Comparison of ENCODE assay signal across 1 cellular context in the genomic region with DNA sequence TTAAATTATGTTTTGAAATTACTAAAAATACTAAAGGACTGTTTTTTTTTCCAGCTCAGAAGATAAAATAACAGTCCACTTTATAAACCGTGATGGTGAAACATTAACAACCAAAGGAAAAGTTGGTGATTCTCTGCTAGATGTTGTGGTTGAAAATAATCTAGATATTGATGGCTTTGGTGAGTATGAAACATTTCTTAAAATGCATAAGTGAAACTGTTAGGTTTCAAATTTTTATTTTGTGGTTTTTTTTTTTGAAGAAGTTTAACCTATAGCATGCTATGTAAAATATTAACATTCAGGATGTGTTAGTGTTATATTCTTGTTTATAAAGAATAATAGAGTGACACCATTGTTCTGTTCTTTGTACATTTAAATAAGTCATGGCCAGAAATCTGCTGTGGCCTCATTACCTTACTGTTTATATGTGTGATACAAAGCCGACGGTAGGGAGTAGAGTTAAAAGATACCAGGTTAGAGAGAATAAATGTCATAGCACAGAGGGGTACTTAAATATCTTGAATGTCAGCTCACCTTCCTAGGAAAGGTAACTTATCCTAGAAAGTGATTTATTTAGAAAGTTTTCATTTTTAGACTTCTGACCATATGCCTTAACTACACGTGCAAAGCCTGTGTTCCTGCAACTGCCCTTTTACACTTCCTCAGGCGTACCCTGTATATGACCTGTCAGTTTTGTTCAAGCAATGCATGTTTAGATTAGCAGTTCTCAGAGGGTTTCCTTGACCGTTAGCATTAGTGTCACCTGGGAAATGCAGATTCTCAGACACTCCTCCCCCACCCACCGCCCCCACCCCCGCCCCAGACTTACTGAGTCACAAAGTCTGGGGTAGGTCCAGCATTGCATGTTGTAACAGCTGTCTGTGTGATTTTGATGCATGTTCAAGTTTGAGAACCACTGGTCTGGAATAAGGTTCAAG.
TF ChIP-seq lines count a peak whose summit lies in the region.

No MANE protein-coding gene starts in this region.

TF ChIP-seq in K562, 482 proteins besides CTCF, POLR2A, EP300 and RAD21 (continued from another document and continues in another):
- TF ChIP-seq, protein P1, sequence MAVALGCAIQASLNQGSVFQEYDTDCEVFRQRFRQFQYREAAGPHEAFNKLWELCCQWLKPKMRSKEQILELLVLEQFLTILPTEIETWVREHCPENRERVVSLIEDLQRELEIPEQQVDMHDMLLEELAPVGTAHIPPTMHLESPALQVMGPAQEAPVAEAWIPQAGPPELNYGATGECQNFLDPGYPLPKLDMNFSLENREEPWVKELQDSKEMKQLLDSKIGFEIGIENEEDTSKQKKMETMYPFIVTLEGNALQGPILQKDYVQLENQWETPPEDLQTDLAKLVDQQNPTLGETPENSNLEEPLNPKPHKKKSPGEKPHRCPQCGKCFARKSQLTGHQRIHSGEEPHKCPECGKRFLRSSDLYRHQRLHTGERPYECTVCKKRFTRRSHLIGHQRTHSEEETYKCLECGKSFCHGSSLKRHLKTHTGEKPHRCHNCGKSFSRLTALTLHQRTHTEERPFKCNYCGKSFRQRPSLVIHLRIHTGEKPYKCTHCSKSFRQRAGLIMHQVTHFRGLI (CRISPR knock-in tag; IDR thresholded peaks at IDR 0.05) = no peak
- TF ChIP-seq, protein P2, sequence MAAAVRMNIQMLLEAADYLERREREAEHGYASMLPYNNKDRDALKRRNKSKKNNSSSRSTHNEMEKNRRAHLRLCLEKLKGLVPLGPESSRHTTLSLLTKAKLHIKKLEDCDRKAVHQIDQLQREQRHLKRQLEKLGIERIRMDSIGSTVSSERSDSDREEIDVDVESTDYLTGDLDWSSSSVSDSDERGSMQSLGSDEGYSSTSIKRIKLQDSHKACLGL (CRISPR knock-in tag; IDR thresholded peaks at IDR 0.05; ENCODE audit: borderline replicate concordance, poor library complexity, severe bottlenecking) = no peak
- peak; percentile 30 for TF ChIP-seq TBP (optimal IDR thresholded peaks at IDR 0.05; ENCODE audit: low read depth, low read length)
- no peak for TF ChIP-seq KDM5B (IDR thresholded peaks at IDR 0.05; ENCODE audit: insufficient replicate concordance, low read depth, low read length)
- TF ChIP-seq, protein P3, sequence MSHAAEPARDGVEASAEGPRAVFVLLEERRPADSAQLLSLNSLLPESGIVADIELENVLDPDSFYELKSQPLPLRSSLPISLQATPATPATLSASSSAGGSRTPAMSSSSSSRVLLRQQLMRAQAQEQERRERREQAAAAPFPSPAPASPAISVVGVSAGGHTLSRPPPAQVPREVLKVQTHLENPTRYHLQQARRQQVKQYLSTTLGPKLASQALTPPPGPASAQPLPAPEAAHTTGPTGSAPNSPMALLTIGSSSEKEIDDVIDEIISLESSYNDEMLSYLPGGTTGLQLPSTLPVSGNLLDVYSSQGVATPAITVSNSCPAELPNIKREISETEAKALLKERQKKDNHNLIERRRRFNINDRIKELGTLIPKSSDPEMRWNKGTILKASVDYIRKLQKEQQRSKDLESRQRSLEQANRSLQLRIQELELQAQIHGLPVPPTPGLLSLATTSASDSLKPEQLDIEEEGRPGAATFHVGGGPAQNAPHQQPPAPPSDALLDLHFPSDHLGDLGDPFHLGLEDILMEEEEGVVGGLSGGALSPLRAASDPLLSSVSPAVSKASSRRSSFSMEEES (CRISPR knock-in tag; IDR thresholded peaks at IDR 0.05) = no peak
- TF ChIP-seq KLF6 (CRISPR knock-in tag; IDR thresholded peaks at IDR 0.05; ENCODE audit: borderline replicate concordance) = no peak
- no peak for TF ChIP-seq NFYB (IDR thresholded peaks at IDR 0.05; ENCODE audit: extremely low read depth, insufficient read length)
- TF ChIP-seq PYGO2 (tag; IDR thresholded peaks at IDR 0.05) = no peak
- TF ChIP-seq, protein P4, sequence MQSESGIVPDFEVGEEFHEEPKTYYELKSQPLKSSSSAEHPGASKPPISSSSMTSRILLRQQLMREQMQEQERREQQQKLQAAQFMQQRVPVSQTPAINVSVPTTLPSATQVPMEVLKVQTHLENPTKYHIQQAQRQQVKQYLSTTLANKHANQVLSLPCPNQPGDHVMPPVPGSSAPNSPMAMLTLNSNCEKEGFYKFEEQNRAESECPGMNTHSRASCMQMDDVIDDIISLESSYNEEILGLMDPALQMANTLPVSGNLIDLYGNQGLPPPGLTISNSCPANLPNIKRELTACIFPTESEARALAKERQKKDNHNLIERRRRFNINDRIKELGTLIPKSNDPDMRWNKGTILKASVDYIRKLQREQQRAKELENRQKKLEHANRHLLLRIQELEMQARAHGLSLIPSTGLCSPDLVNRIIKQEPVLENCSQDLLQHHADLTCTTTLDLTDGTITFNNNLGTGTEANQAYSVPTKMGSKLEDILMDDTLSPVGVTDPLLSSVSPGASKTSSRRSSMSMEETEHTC (IDR thresholded peaks at IDR 0.05) = no peak
- TF ChIP-seq WHSC1 (IDR thresholded peaks at IDR 0.05; ENCODE audit: low read length) = no peak
- no peak for TF ChIP-seq XRCC4 (IDR thresholded peaks at IDR 0.05; ENCODE audit: extremely low read depth, insufficient read depth, insufficient read length)
- TF ChIP-seq TGIF2 (CRISPR knock-in tag; IDR thresholded peaks at IDR 0.05) = no peak
- TF ChIP-seq PTTG1 (tag; IDR thresholded peaks at IDR 0.05; ENCODE audit: low read depth) = no peak
- no peak for TF ChIP-seq CHD4 (IDR thresholded peaks at IDR 0.05; ENCODE audit: insufficient read depth, insufficient replicate concordance, low read depth, low read length, poor library complexity, severe bottlenecking)
- no peak for TF ChIP-seq ZBTB7A (IDR thresholded peaks at IDR 0.05; ENCODE audit: borderline replicate concordance, control insufficient read depth, low read depth, low read length)
- no peak for TF ChIP-seq NFE2 (IDR thresholded peaks at IDR 0.05; ENCODE audit: low read depth)
- TF ChIP-seq ARID1B (IDR thresholded peaks at IDR 0.05) = no peak
- TF ChIP-seq ESRRB (CRISPR knock-in tag; IDR thresholded peaks at IDR 0.05; ENCODE audit: borderline replicate concordance) = no peak
- no peak for TF ChIP-seq ZFP36 (IDR thresholded peaks at IDR 0.05; ENCODE audit: low read depth, low read length, partially characterized antibody)
- TF ChIP-seq SRSF3 (IDR thresholded peaks at IDR 0.05; ENCODE audit: insufficient read depth, low read length) = no peak
- TF ChIP-seq, protein P5, sequence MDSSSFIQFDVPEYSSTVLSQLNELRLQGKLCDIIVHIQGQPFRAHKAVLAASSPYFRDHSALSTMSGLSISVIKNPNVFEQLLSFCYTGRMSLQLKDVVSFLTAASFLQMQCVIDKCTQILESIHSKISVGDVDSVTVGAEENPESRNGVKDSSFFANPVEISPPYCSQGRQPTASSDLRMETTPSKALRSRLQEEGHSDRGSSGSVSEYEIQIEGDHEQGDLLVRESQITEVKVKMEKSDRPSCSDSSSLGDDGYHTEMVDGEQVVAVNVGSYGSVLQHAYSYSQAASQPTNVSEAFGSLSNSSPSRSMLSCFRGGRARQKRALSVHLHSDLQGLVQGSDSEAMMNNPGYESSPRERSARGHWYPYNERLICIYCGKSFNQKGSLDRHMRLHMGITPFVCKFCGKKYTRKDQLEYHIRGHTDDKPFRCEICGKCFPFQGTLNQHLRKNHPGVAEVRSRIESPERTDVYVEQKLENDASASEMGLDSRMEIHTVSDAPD (CRISPR knock-in tag; IDR thresholded peaks at IDR 0.05) = no peak
- no peak for TF ChIP-seq MCM5 (IDR thresholded peaks at IDR 0.05; ENCODE audit: low read depth)
- peak; percentile 62 for TF ChIP-seq SPI1 (IDR thresholded peaks at IDR 0.05; ENCODE audit: borderline replicate concordance, low read depth, low read length)
- no peak for TF ChIP-seq ZNF584 (CRISPR knock-in tag; IDR thresholded peaks at IDR 0.05; ENCODE audit: low read depth)
- TF ChIP-seq PCBP2 (IDR thresholded peaks at IDR 0.05; ENCODE audit: low read depth, low read length, poor library complexity, severe bottlenecking) = no peak
- TF ChIP-seq, protein P6, sequence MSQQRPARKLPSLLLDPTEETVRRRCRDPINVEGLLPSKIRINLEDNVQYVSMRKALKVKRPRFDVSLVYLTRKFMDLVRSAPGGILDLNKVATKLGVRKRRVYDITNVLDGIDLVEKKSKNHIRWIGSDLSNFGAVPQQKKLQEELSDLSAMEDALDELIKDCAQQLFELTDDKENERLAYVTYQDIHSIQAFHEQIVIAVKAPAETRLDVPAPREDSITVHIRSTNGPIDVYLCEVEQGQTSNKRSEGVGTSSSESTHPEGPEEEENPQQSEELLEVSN (IDR thresholded peaks at IDR 0.05; ENCODE audit: borderline replicate concordance in 1 of 2, extremely low read depth in 1 of 2, insufficient read depth in 1 of 2, insufficient read length in 1 of 2, low read depth in 1 of 2, low read length in 1 of 2, poor library complexity in 1 of 2, severe bottlenecking in 1 of 2) = peak in 1 of 2 experiments; percentile 48
- peak; percentile 29; the same call in 1 of the 2 replicates for TF ChIP-seq EP400 (IDR thresholded peaks at IDR 0.05)
- TF ChIP-seq OTX1 (CRISPR knock-in tag; IDR thresholded peaks at IDR 0.05) = no peak
- no peak for TF ChIP-seq CC2D1A (IDR thresholded peaks at IDR 0.05)
- TF ChIP-seq, protein P7, sequence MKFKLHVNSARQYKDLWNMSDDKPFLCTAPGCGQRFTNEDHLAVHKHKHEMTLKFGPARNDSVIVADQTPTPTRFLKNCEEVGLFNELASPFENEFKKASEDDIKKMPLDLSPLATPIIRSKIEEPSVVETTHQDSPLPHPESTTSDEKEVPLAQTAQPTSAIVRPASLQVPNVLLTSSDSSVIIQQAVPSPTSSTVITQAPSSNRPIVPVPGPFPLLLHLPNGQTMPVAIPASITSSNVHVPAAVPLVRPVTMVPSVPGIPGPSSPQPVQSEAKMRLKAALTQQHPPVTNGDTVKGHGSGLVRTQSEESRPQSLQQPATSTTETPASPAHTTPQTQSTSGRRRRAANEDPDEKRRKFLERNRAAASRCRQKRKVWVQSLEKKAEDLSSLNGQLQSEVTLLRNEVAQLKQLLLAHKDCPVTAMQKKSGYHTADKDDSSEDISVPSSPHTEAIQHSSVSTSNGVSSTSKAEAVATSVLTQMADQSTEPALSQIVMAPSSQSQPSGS (CRISPR knock-in tag; IDR thresholded peaks at IDR 0.05) = no peak
- TF ChIP-seq ZNF764 (CRISPR knock-in tag; IDR thresholded peaks at IDR 0.05; ENCODE audit: low read depth) = no peak
- no peak for TF ChIP-seq ZNF717 (CRISPR knock-in tag; IDR thresholded peaks at IDR 0.05)
- TF ChIP-seq FUS (optimal IDR thresholded peaks at IDR 0.05; ENCODE audit: low read depth, low read length) = no peak
- TF ChIP-seq ZNF146 (CRISPR knock-in tag; IDR thresholded peaks at IDR 0.05; ENCODE audit: unreplicated experiment) = no peak
- no peak for TF ChIP-seq ILF3 (IDR thresholded peaks at IDR 0.05; ENCODE audit: borderline replicate concordance)
- no peak for TF ChIP-seq EWSR1 (IDR thresholded peaks at IDR 0.05; ENCODE audit: borderline replicate concordance, low read depth, partially characterized antibody)
- no peak for TF ChIP-seq ZNF780A (CRISPR knock-in tag; IDR thresholded peaks at IDR 0.05)
- no peak for TF ChIP-seq YBX1 (IDR thresholded peaks at IDR 0.05)
- peak in 1 of 2 experiments; percentile 51; a peak in 1 of 4 replicates for TF ChIP-seq HDAC1 (IDR thresholded peaks at IDR 0.05)
- no peak for TF ChIP-seq ASH1L (IDR thresholded peaks at IDR 0.05; ENCODE audit: borderline replicate concordance, low read depth, partially characterized antibody)
- TF ChIP-seq MTA3 (IDR thresholded peaks at IDR 0.05; ENCODE audit: borderline replicate concordance) = no peak
- no peak for TF ChIP-seq MCM2 (IDR thresholded peaks at IDR 0.05; ENCODE audit: low read depth)
- no peak for TF ChIP-seq SRSF9 (IDR thresholded peaks at IDR 0.05; ENCODE audit: borderline replicate concordance, low read depth, low read length)
- TF ChIP-seq, protein P8, sequence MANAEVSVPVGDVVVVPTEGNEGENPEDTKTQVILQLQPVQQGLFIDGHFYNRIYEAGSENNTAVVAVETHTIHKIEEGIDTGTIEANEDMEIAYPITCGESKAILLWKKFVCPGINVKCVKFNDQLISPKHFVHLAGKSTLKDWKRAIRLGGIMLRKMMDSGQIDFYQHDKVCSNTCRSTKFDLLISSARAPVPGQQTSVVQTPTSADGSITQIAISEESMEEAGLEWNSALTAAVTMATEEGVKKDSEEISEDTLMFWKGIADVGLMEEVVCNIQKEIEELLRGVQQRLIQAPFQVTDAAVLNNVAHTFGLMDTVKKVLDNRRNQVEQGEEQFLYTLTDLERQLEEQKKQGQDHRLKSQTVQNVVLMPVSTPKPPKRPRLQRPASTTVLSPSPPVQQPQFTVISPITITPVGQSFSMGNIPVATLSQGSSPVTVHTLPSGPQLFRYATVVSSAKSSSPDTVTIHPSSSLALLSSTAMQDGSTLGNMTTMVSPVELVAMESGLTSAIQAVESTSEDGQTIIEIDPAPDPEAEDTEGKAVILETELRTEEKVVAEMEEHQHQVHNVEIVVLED (CRISPR knock-in tag; IDR thresholded peaks at IDR 0.05) = no peak
- TF ChIP-seq MCM3 (IDR thresholded peaks at IDR 0.05) = no peak
- TF ChIP-seq, protein P9, sequence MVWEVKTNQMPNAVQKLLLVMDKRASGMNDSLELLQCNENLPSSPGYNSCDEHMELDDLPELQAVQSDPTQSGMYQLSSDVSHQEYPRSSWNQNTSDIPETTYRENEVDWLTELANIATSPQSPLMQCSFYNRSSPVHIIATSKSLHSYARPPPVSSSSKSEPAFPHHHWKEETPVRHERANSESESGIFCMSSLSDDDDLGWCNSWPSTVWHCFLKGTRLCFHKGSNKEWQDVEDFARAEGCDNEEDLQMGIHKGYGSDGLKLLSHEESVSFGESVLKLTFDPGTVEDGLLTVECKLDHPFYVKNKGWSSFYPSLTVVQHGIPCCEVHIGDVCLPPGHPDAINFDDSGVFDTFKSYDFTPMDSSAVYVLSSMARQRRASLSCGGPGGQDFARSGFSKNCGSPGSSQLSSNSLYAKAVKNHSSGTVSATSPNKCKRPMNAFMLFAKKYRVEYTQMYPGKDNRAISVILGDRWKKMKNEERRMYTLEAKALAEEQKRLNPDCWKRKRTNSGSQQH (CRISPR knock-in tag; IDR thresholded peaks at IDR 0.05) = no peak
- no peak for TF ChIP-seq SMAD3 (CRISPR knock-in tag; conservative IDR thresholded peaks at IDR 0.05)
- no peak for TF ChIP-seq EHMT2 (IDR thresholded peaks at IDR 0.05)
- TF ChIP-seq EGR1 (conservative IDR thresholded peaks at IDR 0.05) = peak; percentile 41
- no peak for TF ChIP-seq ZBTB1 (CRISPR knock-in tag; IDR thresholded peaks at IDR 0.05; ENCODE audit: borderline replicate concordance, low read depth)
- no peak for TF ChIP-seq CREB1 (IDR thresholded peaks at IDR 0.05)
- TF ChIP-seq CREB1 (CRISPR knock-in tag; IDR thresholded peaks at IDR 0.05) = no peak
- TF ChIP-seq RBM39 (optimal IDR thresholded peaks at IDR 0.05; ENCODE audit: low read depth, low read length) = no peak
- no peak for TF ChIP-seq MYNN (IDR thresholded peaks at IDR 0.05)
- no peak for TF ChIP-seq MYNN (CRISPR knock-in tag; IDR thresholded peaks at IDR 0.05)
- TF ChIP-seq RFX1 (IDR thresholded peaks at IDR 0.05) = no peak
- TF ChIP-seq PCBP1 (IDR thresholded peaks at IDR 0.05; ENCODE audit: low read depth, low read length, poor library complexity, severe bottlenecking) = no peak
- TF ChIP-seq NFRKB (IDR thresholded peaks at IDR 0.05; ENCODE audit: low read depth) = no peak
